18 cellular contexts compared by ENCODE assay signal in genomic region chr4:4347585-4347984, GRCh38. TPM values are rescaled to one million over a fixed set of nuclear protein-coding genes. Genes with fewer than 3 reads are reported as not detected.
"Had no signal": no experiment of that assay in that cellular context is flagged by ENCODE, and none has a peak within 500 bp of the region (broad histone marks: within the 10 kb centered on the region; RNA-seq: fewer than 3 reads in every experiment).

No MANE protein-coding gene starts in this region.

- H3K9me3 ChIP-seq: prostate gland had no signal

- DNase-seq: activated CD4-positive, alpha-beta T cell treated with anti-CD3 and anti-CD28 coated beads, Interleukin-2, amount 50 U/mL, for 4 hours; activated effector memory CD4-positive, alpha-beta T cell treated with Interleukin-2 at 50 U/mL for 16 hours; activated T-cell treated with anti-CD3 and anti-CD28 coated beads, Interleukin-2, amount 50 U/mL, for 24 hours; cerebellar nuclear complex; effector CD8-positive, alpha-beta T cell; foreskin keratinocyte; glutamatergic neuron; hypothalamus; left ventricle myocardium superior; mesenchymal stem cell; right cardiac atrium; small intestine; stimulated activated CD4-positive, alpha-beta T cell treated with anti-CD3 and anti-CD28 coated beads, Interleukin-4, amount 100 ng/mL, for 24 hours; stimulated activated naive CD8-positive, alpha-beta T cell treated with anti-CD3 and anti-CD28 coated beads, Interleukin-15, Interleukin-2, amounts not matched to agents 100 U/mL and 50 U/mL, for 24 hours; trophoblast cell had no signal

- H3K27ac Mint-ChIP-seq: activated T-cell treated with anti-CD3 and anti-CD28 coated beads, Interleukin-2, amount 50 U/mL, for 24 hours had no signal

- H3K4me1 ChIP-seq: foreskin keratinocyte, prostate gland had no signal

- ATAC-seq: activated CD4-positive, CD25-positive, alpha-beta regulatory T cell treated with anti-CD3 and anti-CD28 coated beads, Interleukin-2, amount 50 U/mL, for 24 hours; foreskin keratinocyte; left ventricle myocardium superior; right cardiac atrium; stimulated activated naive CD8-positive, alpha-beta T cell treated with anti-CD3 and anti-CD28 coated beads, Interleukin-15, Interleukin-2, amounts not matched to agents 100 U/mL and 50 U/mL, for 24 hours had no signal

- H3K36me3 ChIP-seq: prostate gland had no signal

- H3K27ac ChIP-seq: foreskin keratinocyte, prostate gland had no signal

- H3K4me3 ChIP-seq: prostate gland had no signal

- H3K4me3 Mint-ChIP-seq: activated T-cell treated with anti-CD3 and anti-CD28 coated beads, Interleukin-2, amount 50 U/mL, for 24 hours had no signal

RNA-seq across cellular contexts. Expression of gene NSG1, which starts 39.3 kb away (rescaled TPM):
- total RNA-seq: osteoblast had no signal
